23 cellular contexts compared by ENCODE assay signal in genomic region chr3:144235489-144235888, GRCh38.
"Had no signal": no experiment of that assay in that cellular context is flagged by ENCODE, and none has a peak within 500 bp of the region (broad histone marks: within the 10 kb centered on the region; RNA-seq: fewer than 3 reads in every experiment).

No MANE protein-coding gene starts in this region.

- H3K27ac ChIP-seq: coronary artery, esophagus squamous epithelium, heart right ventricle, left lung, neural progenitor cell, prostate gland, right atrium auricular region, sigmoid colon, testis, tibial artery had no signal

- H3K36me3 ChIP-seq: esophagus squamous epithelium, heart right ventricle, left lung, neural progenitor cell, prostate gland, right atrium auricular region, sigmoid colon, tibial artery had no signal

- H2AFZ ChIP-seq: neural progenitor cell had no signal

- H3K4me3 ChIP-seq: coronary artery, esophagus squamous epithelium, heart right ventricle, left lung, neural progenitor cell, prostate gland, right atrium auricular region, sigmoid colon, testis, tibial artery had no signal

- H3K4me2 ChIP-seq: neural progenitor cell had no signal

- DNase-seq: dermis blood vessel endothelial cell; effector memory CD8-positive, alpha-beta T cell; erythroblast; esophagus squamous epithelium; foreskin melanocyte; glutamatergic neuron; heart right ventricle; hippocampal formation; left cardiac atrium; left lung; mesenchymal stem cell; naive thymus-derived CD4-positive, alpha-beta T cell; sigmoid colon; stimulated activated CD4-positive, alpha-beta T cell treated with anti-CD3 and anti-CD28 coated beads, Interleukin-2, amount 100 ng/mL, for 24 hours; stimulated activated CD4-positive, alpha-beta T cell treated with anti-CD3 and anti-CD28 coated beads, Interleukin-4, amount 100 ng/mL, for 24 hours; stimulated activated naive CD8-positive, alpha-beta T cell treated with anti-CD3 and anti-CD28 coated beads, Interleukin-15, Interleukin-2, amounts not matched to agents 100 U/mL and 50 U/mL, for 24 hours; substantia nigra; testis; tibial artery had no signal

- H3K4me1 ChIP-seq: esophagus squamous epithelium, heart right ventricle, left lung, neural progenitor cell, prostate gland, right atrium auricular region, testis, tibial artery had no signal

- H3K27me3 ChIP-seq: esophagus squamous epithelium, heart right ventricle, left lung, neural progenitor cell, right atrium auricular region, sigmoid colon, testis, tibial artery had no signal

- H3K9ac ChIP-seq: neural progenitor cell had no signal
